ENCODE assay signal across 22 cellular contexts in genomic region chr11:78211565-78211964, GRCh38.
"Had no signal": no experiment of that assay in that cellular context is flagged by ENCODE, and none has a peak within 500 bp of the region (broad histone marks: within the 10 kb centered on the region; RNA-seq: fewer than 3 reads in every experiment).

No MANE protein-coding gene starts in this region.

- H2AFZ ChIP-seq: hepatocyte had no signal

- H3K9me3 ChIP-seq: colonic mucosa, esophagus muscularis mucosa, gastroesophageal sphincter, heart left ventricle, left lung, lower lobe of right lung had no signal

- H3K27me3 ChIP-seq: colonic mucosa, esophagus muscularis mucosa, foreskin keratinocyte, gastroesophageal sphincter, heart left ventricle, hepatocyte, left lung had no signal

- H3K79me2 ChIP-seq: hepatocyte had no signal

- H3K27me3 Mint-ChIP-seq: dendritic cell treated with granulocyte-macrophage colony-stimulating factor and Interleukin-4, amounts not matched to agents 40 ng/mL and 50 ng/mL, for 4 days; effector memory CD8-positive, alpha-beta T cell; naive thymus-derived CD4-positive, alpha-beta T cell had no signal

- H3K4me3 Mint-ChIP-seq: dendritic cell treated with granulocyte-macrophage colony-stimulating factor and Interleukin-4, amounts not matched to agents 40 ng/mL and 50 ng/mL, for 4 days; effector memory CD8-positive, alpha-beta T cell; endodermal cell; naive thymus-derived CD4-positive, alpha-beta T cell had no signal

- H3K4me1 ChIP-seq: colonic mucosa, esophagus muscularis mucosa, foreskin keratinocyte, gastroesophageal sphincter, lower lobe of right lung had no signal

- DNase-seq: colonic mucosa; cortex of kidney; effector CD8-positive, alpha-beta T cell; effector memory CD8-positive, alpha-beta T cell; endodermal cell; foreskin keratinocyte; heart left ventricle; left cardiac atrium; left lung; left ventricle myocardium superior; lower lobe of right lung; mesenchymal stem cell; midbrain; naive thymus-derived CD4-positive, alpha-beta T cell had no signal

- H3K4me2 ChIP-seq: hepatocyte had no signal

- H3K27ac ChIP-seq: colonic mucosa, esophagus muscularis mucosa, foreskin keratinocyte, gastroesophageal sphincter, heart left ventricle, hepatocyte, left lung, lower lobe of right lung had no signal

- H3K27ac Mint-ChIP-seq: dendritic cell treated with granulocyte-macrophage colony-stimulating factor and Interleukin-4, amounts not matched to agents 40 ng/mL and 50 ng/mL, for 4 days; endodermal cell had no signal

- ATAC-seq: effector memory CD8-positive, alpha-beta T cell; foreskin keratinocyte; gastroesophageal sphincter; heart left ventricle; left cardiac atrium; left lung; left ventricle myocardium superior; lower lobe of right lung; naive thymus-derived CD4-positive, alpha-beta T cell had no signal

- H3K9me3 Mint-ChIP-seq: dendritic cell treated with granulocyte-macrophage colony-stimulating factor and Interleukin-4, amounts not matched to agents 40 ng/mL and 50 ng/mL, for 4 days; effector memory CD8-positive, alpha-beta T cell; endodermal cell; naive thymus-derived CD4-positive, alpha-beta T cell had no signal

- FAIRE-seq: endometrium, frontal cortex, islet of Langerhans, keratinocyte had no signal

- H3K36me3 ChIP-seq: colonic mucosa had no signal

- H3K4me3 ChIP-seq: colonic mucosa, esophagus muscularis mucosa, gastroesophageal sphincter, heart left ventricle, hepatocyte, left lung, lower lobe of right lung had no signal
